9 cellular contexts compared by ENCODE assay signal in the genomic region with DNA sequence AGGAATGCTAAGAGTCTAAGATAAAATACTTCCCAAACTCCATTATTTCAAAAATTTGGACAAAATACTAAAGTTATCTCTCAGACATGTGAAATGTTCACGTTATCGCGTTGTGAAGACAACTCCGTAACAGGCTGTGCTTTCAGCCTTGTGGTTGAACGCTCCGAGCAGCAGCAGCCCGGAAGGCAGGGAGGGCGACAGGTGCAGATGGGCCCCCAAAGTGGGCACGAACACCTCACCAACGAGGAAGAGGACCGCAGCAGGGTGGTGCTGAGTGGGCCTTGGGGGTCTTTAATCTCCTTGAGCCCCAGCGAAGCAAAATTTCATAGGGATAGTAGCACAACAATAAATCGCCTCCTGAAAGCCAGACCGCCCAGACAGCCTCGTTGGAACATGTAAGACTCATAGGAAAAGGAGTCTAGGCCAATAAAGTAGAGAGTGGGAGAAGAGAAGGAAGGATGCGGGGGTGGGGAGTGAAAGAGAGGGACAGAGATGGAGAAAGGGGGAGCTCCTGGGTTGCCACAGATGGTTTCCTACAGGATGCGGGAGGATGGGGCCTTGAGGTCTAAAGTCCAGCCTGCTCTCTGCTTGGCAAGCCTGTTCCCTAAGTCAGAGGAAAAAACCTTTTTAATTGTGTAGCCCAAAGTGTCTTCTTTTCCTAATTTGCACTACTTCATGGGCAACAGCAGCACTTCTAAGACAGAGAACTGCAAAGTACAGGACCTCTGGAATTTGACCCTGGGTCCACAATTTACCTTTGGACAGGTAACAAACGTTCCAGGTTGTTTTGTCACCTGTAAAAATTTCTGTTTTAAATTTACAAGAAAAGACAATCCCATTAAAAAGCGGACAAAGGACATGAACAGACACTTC. TPM values are rescaled to one million over a fixed set of nuclear protein-coding genes. Genes with fewer than 3 reads are reported as not detected.
DNase-seq lines count a peak whose midpoint lies in the region; ATAC-seq, FAIRE-seq and TF ChIP-seq lines count a peak whose summit lies in the region.
"Had no signal": no experiment of that assay in that cellular context is flagged by ENCODE, and none has a peak within 500 bp of the region (broad histone marks: within the 10 kb centered on the region; RNA-seq: fewer than 3 reads in every experiment).

No MANE protein-coding gene starts in this region.

- H3K27ac ChIP-seq in C4-2B = peak overlapping the region; percentile 64
- H3K27ac ChIP-seq in Peyer's patch = peak overlapping the region in 3 of 4 donors; percentile 88 to 98 (median 93)
- no peak overlapping the region for H3K27ac ChIP-seq in cardiac muscle cell

- peaks cover 80% of the 10 kb centered on the region for H3K27me3 Mint-ChIP-seq in neural crest cell (ENCODE audit: low read depth)

- no peaks in the 10 kb centered on the region for H3K9me3 Mint-ChIP-seq in neural crest cell

- H3K4me3 ChIP-seq in Peyer's patch = peak overlapping the region in 2 of 4 donors; percentile 81 to 93
- H3K4me3 ChIP-seq in cardiac muscle cell = peak overlapping the region; percentile 41

- no peak for DNase-seq in Peyer's patch
- DNase-seq in cardiac muscle cell (ENCODE audit: low read depth in 1 of 2, low spot score in 1 of 2) = no peak
- no peak for DNase-seq in neural crest cell (ENCODE audit: low read depth, low spot score)
- DNase-seq in NCI-H345 treated with DMSO at 0.1 percent for 48 hours (lab: John Stamatoyannopoulos, UW; ENCODE audit: unreplicated experiment) = no peak
- DNase-seq in T-helper 9 cell = no peak
- no peak for DNase-seq in D721Med (ENCODE audit: insufficient read length, low spot score)
- DNase-seq: NCI-H1436 had no signal

- no peak overlapping the region for H3K27ac Mint-ChIP-seq in neural crest cell (ENCODE audit: unreplicated experiment)

- H3K36me3 ChIP-seq in Peyer's patch (peaks cover 0 to 4% (median 0%) of the 10 kb centered on the region in 3 donors), cardiac muscle cell (no peaks in the 10 kb centered on the region)

- TF ChIP-seq CTCF in C4-2B (conservative IDR thresholded peaks at IDR 0.05) (no peak), Peyer's patch (IDR thresholded peaks at IDR 0.05) (no peak), cardiac muscle cell (IDR thresholded peaks at IDR 0.05; ENCODE audit: low read depth, low read length) (no peak), neural crest cell (conservative IDR thresholded peaks at IDR 0.05) (no peak), D721Med (IDR thresholded peaks at IDR 0.05; ENCODE audit: insufficient read depth, missing control alignments) (no peak)

- peaks cover 7% of the 10 kb centered on the region for H3K4me1 Mint-ChIP-seq in neural crest cell

- no peaks in the 10 kb centered on the region for H3K36me3 Mint-ChIP-seq in neural crest cell (ENCODE audit: low read depth)

- no peak for ATAC-seq in HG02938 (IDR thresholded peaks at IDR 0.05; ENCODE audit: unreplicated experiment)

- no peak for FAIRE-seq in D721Med (lab: Jason Lieb, UNC)

- peaks cover 0 to 4% (median 0%) of the 10 kb centered on the region in 4 donors for H3K4me1 ChIP-seq in Peyer's patch
- no peaks in the 10 kb centered on the region for H3K4me1 ChIP-seq in cardiac muscle cell (ENCODE audit: low read depth)

- no peak for TF ChIP-seq POLR2A in Peyer's patch (IDR thresholded peaks at IDR 0.05)

- H3K27me3 ChIP-seq in Peyer's patch (peaks cover 0 to 11% of the 10 kb centered on the region in 2 donors), cardiac muscle cell (peaks cover 82% of the 10 kb centered on the region)

- H3K4me3 Mint-ChIP-seq in neural crest cell = peak overlapping the region; percentile 81

- H3K9me3 ChIP-seq in Peyer's patch (no peaks in the 10 kb centered on the region), cardiac muscle cell (ENCODE audit: low read depth) (no peaks in the 10 kb centered on the region)

RNA-seq across cellular contexts. Expression of gene FAM110C, which starts 1.3 kb away (rescaled TPM):
- 10 to 100 TPM in 3 of 4 donors, 1 to 10 TPM in 1; 5.0 to 39.2 (median 28.3) TPM for total RNA-seq in Peyer's patch
- 0.60 and 1.1 TPM in 2 replicates for total RNA-seq in cardiac muscle cell
- 0.60 and 0.85 TPM in 2 replicates for polyA plus RNA-seq in cardiac muscle cell
- 0.07 and 0.09 TPM in 2 replicates for total RNA-seq in neural crest cell
